Comparison of ENCODE assay signal across 19 cellular contexts in the genomic region with DNA sequence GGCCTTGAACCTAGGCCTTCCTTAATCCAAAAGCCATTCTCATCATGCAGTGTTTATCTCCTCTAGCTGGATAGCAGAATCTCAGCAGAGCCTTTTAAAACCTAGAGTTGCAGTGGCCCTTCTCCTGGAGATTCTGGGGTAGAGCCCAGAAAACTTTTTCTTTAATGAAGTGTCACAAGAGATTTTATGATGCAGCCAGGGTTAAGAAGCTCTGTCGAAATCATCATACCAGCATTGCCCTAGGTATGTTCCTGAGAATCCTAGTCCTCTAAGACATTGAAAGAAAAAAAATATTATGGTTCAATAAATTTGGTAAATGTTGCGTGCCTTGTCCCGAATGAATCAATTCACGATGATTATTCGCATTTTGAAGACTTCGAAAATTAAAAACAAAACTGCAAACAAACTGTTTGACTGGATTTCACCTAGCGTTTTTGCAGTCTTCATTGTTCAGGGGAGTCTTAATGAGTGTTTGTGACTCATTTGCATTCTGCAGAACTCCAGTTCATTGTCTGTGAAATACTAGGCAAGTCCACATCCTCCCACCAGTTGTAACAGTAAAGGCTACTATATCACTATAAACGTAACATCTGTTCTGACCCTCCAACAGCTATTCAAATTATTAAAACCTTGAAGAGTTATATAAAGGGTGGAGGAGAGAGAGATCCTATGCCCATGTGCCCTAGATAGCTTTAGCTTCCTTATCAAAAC.
DNase-seq lines count a peak whose midpoint lies in the region; ATAC-seq, FAIRE-seq and TF ChIP-seq lines count a peak whose summit lies in the region.
"Had no signal": no experiment of that assay in that cellular context is flagged by ENCODE, and none has a peak within 500 bp of the region (broad histone marks: within the 10 kb centered on the region; RNA-seq: fewer than 3 reads in every experiment).

No MANE protein-coding gene starts in this region.

- no peak overlapping the region for H3K4me2 ChIP-seq in GM12878 (ENCODE audit: control insufficient read depth, insufficient read depth)
- H3K4me2 ChIP-seq: KMS-11 had no signal

- peak; percentile 42 for ATAC-seq in GM12878
- ATAC-seq in stimulated activated effector memory CD8-positive, alpha-beta T cell treated with anti-CD3 and anti-CD28 coated beads, Interleukin-12 subunit alpha, Interleukin-12 subunit beta, amount 100 ng/mL, for 72 hours: peak; percentile 83
- no peak for ATAC-seq in activated CD4-positive, CD25-positive, alpha-beta regulatory T cell treated with anti-CD3 and anti-CD28 coated beads, Interleukin-2, amount 50 U/mL, for 24 hours

- no peak for TF ChIP-seq EP300 in GM12878 (IDR thresholded peaks at IDR 0.05; ENCODE audit: borderline replicate concordance in 1 of 2, control insufficient read depth in 1 of 2, low read depth in 2 of 2, low read length in 2 of 2)

- H3K27ac ChIP-seq in GM12878 (ENCODE audit: control insufficient read depth, insufficient read depth): no peak overlapping the region
- H3K27ac ChIP-seq in SJCRH30: no peak overlapping the region
- H3K27ac ChIP-seq: C4-2B, KMS-11 had no signal

- WGBS in GM12878 (ENCODE audit: insufficient coverage, insufficient replicate concordance, low lambda C conversion rate, missing lambda C conversion rate): 41% methylated on average over 8 of the region's 8 CpGs

- no peaks in the 10 kb centered on the region for H3K36me3 ChIP-seq in GM12878 (ENCODE audit: control insufficient read depth in 2 of 2, insufficient read depth in 2 of 2, low read length in 1 of 2)
- no peaks in the 10 kb centered on the region for H3K36me3 ChIP-seq in SJCRH30
- H3K36me3 ChIP-seq: MG63 had no signal

- POLR2A ChIA-PET in GM12878 (lab: Charles Lee): no interaction called here

- FAIRE-seq in GM12878 (lab: Jason Lieb, UNC): no peak
- FAIRE-seq: H1, RCC 7860 had no signal

- intact Hi-C loops in GM12878 (cut with micrococcal nuclease; ENCODE audit: unreplicated experiment): loop anchor here (5.0 kb wide), 1 partner anchor 183 kb away; no protein-coding TSS in a partner anchor

- no peaks in the 10 kb centered on the region for H3K9me3 Mint-ChIP-seq in stimulated activated effector memory CD8-positive, alpha-beta T cell treated with anti-CD3 and anti-CD28 coated beads, Interleukin-12 subunit alpha, Interleukin-12 subunit beta, amount 100 ng/mL, for 72 hours
- H3K9me3 Mint-ChIP-seq: HFFc6 had no signal

- no peaks in the 10 kb centered on the region for H4K20me1 ChIP-seq in GM12878 (ENCODE audit: control insufficient read depth, insufficient read depth)

- TF ChIP-seq POLR2A in GM12878 (IDR thresholded peaks at IDR 0.05; ENCODE audit: low read depth, low read length): no peak

- H3K4me3 Mint-ChIP-seq in stimulated activated effector memory CD8-positive, alpha-beta T cell treated with anti-CD3 and anti-CD28 coated beads, Interleukin-12 subunit alpha, Interleukin-12 subunit beta, amount 100 ng/mL, for 72 hours: no peak overlapping the region
- H3K4me3 Mint-ChIP-seq: HFFc6 had no signal

- H3K4me1 ChIP-seq in GM12878 (ENCODE audit: control insufficient read depth, insufficient read depth, low read length) (no peaks in the 10 kb centered on the region), SJCRH30 (no peaks in the 10 kb centered on the region)

- BruUV-seq in GM12878 (replicated peaks; lab: Mats Ljungman, UMichigan): no TSS peak

- in situ Hi-C loops in GM12878 (cut with MboI): no loop called here

- no peaks in the 10 kb centered on the region for H3K79me2 ChIP-seq in GM12878 (ENCODE audit: control insufficient read depth, insufficient read depth, low read length)

- peaks cover 5% of the 10 kb centered on the region for H3K4me1 Mint-ChIP-seq in stimulated activated effector memory CD8-positive, alpha-beta T cell treated with anti-CD3 and anti-CD28 coated beads, Interleukin-12 subunit alpha, Interleukin-12 subunit beta, amount 100 ng/mL, for 72 hours

- TF ChIP-seq RAD21 in GM12878 (IDR thresholded peaks at IDR 0.05; ENCODE audit: insufficient read depth, low read depth, low read length): no peak

- H3K36me3 Mint-ChIP-seq in stimulated activated effector memory CD8-positive, alpha-beta T cell treated with anti-CD3 and anti-CD28 coated beads, Interleukin-12 subunit alpha, Interleukin-12 subunit beta, amount 100 ng/mL, for 72 hours: no peaks in the 10 kb centered on the region

- TF ChIP-seq CTCF in GM12878 (IDR thresholded peaks at IDR 0.05 in 2 of 3, conservative IDR thresholded peaks at IDR 0.05 in 1 of 3; ENCODE audit: control insufficient read depth in 2 of 3, extremely low read depth in 1 of 3, insufficient read depth in 1 of 3, low read depth in 3 of 3, low read length in 3 of 3): no peak

- RAD21 ChIA-PET in GM12878 (lab: Charles Lee; ENCODE audit: unreplicated experiment): interaction anchor here (0.6 to 2.5 kb wide), 4 partner anchors 166 to 367 kb away, joined by 3 to 11 read pairs (median 4); no protein-coding TSS in a partner anchor

- no peak overlapping the region for H2AFZ ChIP-seq in GM12878 (ENCODE audit: control insufficient read depth, low read depth, low read length)

- H3K27me3 ChIP-seq in GM12878 (replicated peaks in 1 of 2; ENCODE audit: control insufficient read depth in 2 of 2, insufficient read depth in 2 of 2, low read length in 1 of 2) (peaks cover 0 to 3% of the 10 kb centered on the region in 2 experiments; a peak in 1 of 4 replicates), SJCRH30 (no peaks in the 10 kb centered on the region)
- H3K27me3 ChIP-seq: MG63 had no signal

- CTCF ChIA-PET in GM12878 (lab: Yijun Ruan, JAX): interaction anchor here (1.0 to 2.7 kb wide), 3 partner anchors 12 to 487 kb away, joined by 3 to 16 read pairs (median 3); no protein-coding TSS in a partner anchor

- DNase-seq in EH (ENCODE audit: low read depth): peak; percentile 38
- peak; percentile 32 for DNase-seq in M059J (ENCODE audit: low read depth)
- no peak for DNase-seq in GM12878 (ENCODE audit: low read depth, low spot score)
- DNase-seq in stimulated activated effector memory CD8-positive, alpha-beta T cell treated with anti-CD3 and anti-CD28 coated beads, Interleukin-12 subunit alpha, Interleukin-12 subunit beta, amount 100 ng/mL, for 72 hours (ENCODE audit: low spot score in 2 of 2): no peak
- no peak for DNase-seq in DMS153 treated with DMSO at 0.1 percent for 48 hours (lab: John Stamatoyannopoulos, UW; ENCODE audit: unreplicated experiment)
- no peak for DNase-seq in SJCRH30
- DNase-seq: DND-41, HFFc6, MG63, NCI-H1105, NCI-H1930, NCI-H2171 treated with DMSO at 0.1 percent for 48 hours, NCI-H510A, SHP77 had no signal

- H3K9me3 ChIP-seq in GM12878 (replicated peaks; ENCODE audit: control insufficient read depth, insufficient read depth, low read length) (no peaks in the 10 kb centered on the region), SJCRH30 (replicated peaks) (no peaks in the 10 kb centered on the region)
- H3K9me3 ChIP-seq: MG63 had no signal

- no peak overlapping the region for H3K27ac Mint-ChIP-seq in stimulated activated effector memory CD8-positive, alpha-beta T cell treated with anti-CD3 and anti-CD28 coated beads, Interleukin-12 subunit alpha, Interleukin-12 subunit beta, amount 100 ng/mL, for 72 hours
- H3K27ac Mint-ChIP-seq: HFFc6 had no signal

- no peak overlapping the region for H3K4me3 ChIP-seq in GM12878
- H3K4me3 ChIP-seq in SJCRH30: no peak overlapping the region
- H3K4me3 ChIP-seq: MG63 had no signal

- SMC1A ChIA-PET in GM12878 (lab: Charles Lee; ENCODE audit: uncharacterized antibody, unreplicated experiment): interaction anchor here (1.0 to 1.5 kb wide), 4 partner anchors 11 to 368 kb away, joined by 3 to 4 read pairs (median 3); no protein-coding TSS in a partner anchor

- no peak overlapping the region for H3K9ac ChIP-seq in GM12878 (ENCODE audit: control insufficient read depth, insufficient read depth, low read length)
- H3K9ac ChIP-seq: KMS-11 had no signal

TF ChIP-seq in GM12878, 131 proteins besides CTCF, POLR2A, EP300 and RAD21:
- no peak for TF ChIP-seq GABPA (IDR thresholded peaks at IDR 0.05; ENCODE audit: low read depth)
- no peak for TF ChIP-seq SIN3A (IDR thresholded peaks at IDR 0.05; ENCODE audit: low read depth, low read length)
- TF ChIP-seq FOXK2 (IDR thresholded peaks at IDR 0.05): no peak
TF ChIP-seq in GM12878: peak in this region for 0.

Comparison
In these comparisons a context has a peak if more than half of its experiments do, and no peak if none do; other contexts are left out.
1. DNase-seq: peak in EH (single experiment) and M059J (single experiment); none in GM12878 (single experiment), stimulated activated effector memory CD8-positive, alpha-beta T cell treated with anti-CD3 and anti-CD28 coated beads, Interleukin-12 subunit alpha, Interleukin-12 subunit beta, amount 100 ng/mL, for 72 hours (0 of 2), DMS153 treated with DMSO at 0.1 percent for 48 hours (single experiment) and SJCRH30 (0 of 2).
2. ATAC-seq: peak in GM12878 (single experiment) and stimulated activated effector memory CD8-positive, alpha-beta T cell treated with anti-CD3 and anti-CD28 coated beads, Interleukin-12 subunit alpha, Interleukin-12 subunit beta, amount 100 ng/mL, for 72 hours (single experiment); none in activated CD4-positive, CD25-positive, alpha-beta regulatory T cell treated with anti-CD3 and anti-CD28 coated beads, Interleukin-2, amount 50 U/mL, for 24 hours (0 of 2).